ENCODE assay signal across 8 cellular contexts in genomic region chr22:31628969-31629723, GRCh38. TPM values are rescaled to one million over a fixed set of nuclear protein-coding genes. Genes with fewer than 3 reads are reported as not detected.
DNase-seq lines count a peak whose midpoint lies in the region; ATAC-seq, FAIRE-seq and TF ChIP-seq lines count a peak whose summit lies in the region.

No MANE protein-coding gene starts in this region.

- H3K27me3 Mint-ChIP-seq in activated naive CD8-positive, alpha-beta T cell treated with anti-CD3 and anti-CD28 coated beads, Interleukin-2, amount 10 ng/mL, durations not matched to agents 7 days and 5 days = no peaks in the 10 kb centered on the region

- peak; percentile 50 for FAIRE-seq in GM12892 (lab: Jason Lieb, UNC)

- peak; percentile 18 for DNase-seq in GM12892 (ENCODE audit: insufficient read length)
- peak; percentile 61 for DNase-seq in activated naive CD8-positive, alpha-beta T cell treated with anti-CD3 and anti-CD28 coated beads, Interleukin-2, amount 10 ng/mL, durations not matched to agents 7 days and 5 days
- no peak for DNase-seq in lung (ENCODE audit: low spot score)
- DNase-seq in ACHN = no peak
- no peak for DNase-seq in thyroid gland

- H3K9me3 ChIP-seq in lung (ENCODE audit: control insufficient read depth in 2 of 2, insufficient read depth in 1 of 2, low read length in 1 of 2) = no peaks in the 10 kb centered on the region
- H3K9me3 ChIP-seq in thyroid gland = no peaks in the 10 kb centered on the region

- ATAC-seq in activated naive CD8-positive, alpha-beta T cell treated with anti-CD3 and anti-CD28 coated beads, Interleukin-2, amount 10 ng/mL, durations not matched to agents 7 days and 5 days (ENCODE audit: low read depth) = no peak
- no peak for ATAC-seq in lung (ENCODE audit: insufficient read depth, low FRiP score)
- ATAC-seq in HG03095 (IDR thresholded peaks at IDR 0.05; ENCODE audit: unreplicated experiment) = no peak
- no peak for ATAC-seq in HG02973 (IDR thresholded peaks at IDR 0.05; ENCODE audit: unreplicated experiment)

- H3K27ac ChIP-seq in 22Rv1 (peak overlapping the region; percentile 70), lung (ENCODE audit: low read depth in 1 of 2, low read length in 1 of 2) (peak overlapping the region in 1 of 2 donors; percentile 94), thyroid gland (peak overlapping the region in 1 of 3 donors; percentile 93)

- H3K9me3 Mint-ChIP-seq in activated naive CD8-positive, alpha-beta T cell treated with anti-CD3 and anti-CD28 coated beads, Interleukin-2, amount 10 ng/mL, durations not matched to agents 7 days and 5 days = no peaks in the 10 kb centered on the region

- H3K4me1 ChIP-seq in lung (ENCODE audit: control insufficient read depth in 2 of 2, insufficient read depth in 2 of 2, low read length in 2 of 2) = peaks cover 4 to 43% of the 10 kb centered on the region in 2 donors
- H3K4me1 ChIP-seq in thyroid gland = peaks cover 42 to 56% of the 10 kb centered on the region in 2 donors

- in situ Hi-C loops in ACHN (cut with HindIII; ENCODE audit: low pct_ligation_motif_present, low pct_unique_long_range_greater_than_20kb, low sequenced_read_pairs) = no loop called here

- intact Hi-C loops in thyroid gland (cut with DNase I) = loop anchor here (10.0 kb wide), 1 partner anchor 184 kb away; no protein-coding TSS in a partner anchor

- TF ChIP-seq POLR2A in GM12892 (IDR thresholded peaks at IDR 0.05; ENCODE audit: low read depth, low read length) (no peak), thyroid gland (IDR thresholded peaks at IDR 0.05) (no peak)

- H3K4me1 Mint-ChIP-seq in activated naive CD8-positive, alpha-beta T cell treated with anti-CD3 and anti-CD28 coated beads, Interleukin-2, amount 10 ng/mL, durations not matched to agents 7 days and 5 days = peaks cover 30% of the 10 kb centered on the region

- POLR2A ChIA-PET in activated naive CD8-positive, alpha-beta T cell treated with anti-CD3 and anti-CD28 coated beads, Interleukin-2, amount 10 ng/mL, durations not matched to agents 7 days and 5 days (lab: Charles Lee) = interaction anchor here (1.4 to 3.6 kb wide), 5 partner anchors 8 to 282 kb away, joined by 4 to 17 read pairs (median 9); partner anchors contain the start of gene PATZ1

- peaks cover 5% of the 10 kb centered on the region for H3K36me3 Mint-ChIP-seq in activated naive CD8-positive, alpha-beta T cell treated with anti-CD3 and anti-CD28 coated beads, Interleukin-2, amount 10 ng/mL, durations not matched to agents 7 days and 5 days

- H3K4me3 ChIP-seq in lung (peak overlapping the region; percentile 70), thyroid gland (replicated peaks in 1 of 3) (no peak overlapping the region)

- H3K27me3 ChIP-seq in lung (ENCODE audit: control insufficient read depth, insufficient read depth) (no peaks in the 10 kb centered on the region), thyroid gland (no peaks in the 10 kb centered on the region)

- WGBS in lung, 2 donors = 87 to 89% methylated on average over 17 of the region's 17 CpGs
- 87 to 89% methylated on average over 17 of the region's 17 CpGs for WGBS in thyroid gland, 2 donors

- TF ChIP-seq CTCF in 22Rv1 (IDR thresholded peaks at IDR 0.05) (no peak; the same call in 1 of the 2 replicates), lung (IDR thresholded peaks at IDR 0.05; ENCODE audit: control extremely low read depth, extremely low read depth) (no peak), thyroid gland (IDR thresholded peaks at IDR 0.05) (no peak)

- peak overlapping the region; percentile 77 for H3K27ac Mint-ChIP-seq in activated naive CD8-positive, alpha-beta T cell treated with anti-CD3 and anti-CD28 coated beads, Interleukin-2, amount 10 ng/mL, durations not matched to agents 7 days and 5 days

- H3K36me3 ChIP-seq in lung (ENCODE audit: control insufficient read depth in 2 of 2, insufficient read depth in 2 of 2, low read length in 2 of 2) (peaks cover 0 to 6% of the 10 kb centered on the region in 2 donors), thyroid gland (no peaks in the 10 kb centered on the region)

- peak overlapping the region; percentile 84 for H3K4me3 Mint-ChIP-seq in activated naive CD8-positive, alpha-beta T cell treated with anti-CD3 and anti-CD28 coated beads, Interleukin-2, amount 10 ng/mL, durations not matched to agents 7 days and 5 days

RNA-seq across cellular contexts. Expression of gene PISD, which starts 32.9 kb away (rescaled TPM):
- 30.4 TPM for polyA plus RNA-seq in GM12892 (2012; ENCODE audit: missing spikeins)
- 10 to 100 TPM; 25.4 to 26.1 TPM for total RNA-seq in activated naive CD8-positive, alpha-beta T cell treated with anti-CD3 and anti-CD28 coated beads, Interleukin-2, amount 10 ng/mL, durations not matched to agents 7 days and 5 days
- total RNA-seq in lung = 10 to 100 TPM; 25.7 to 94.6 TPM
- 10 to 100 TPM; 35.2 to 58.4 TPM for polyA plus RNA-seq in lung
- 10 to 100 TPM; 34.5 to 59.0 (median 42.5) TPM for total RNA-seq in thyroid gland

Comparison
In these comparisons a context has a peak if more than half of its experiments do, and no peak if none do; other contexts are left out.
1. DNase-seq: peak in GM12892 (single experiment) and activated naive CD8-positive, alpha-beta T cell treated with anti-CD3 and anti-CD28 coated beads, Interleukin-2, amount 10 ng/mL, durations not matched to agents 7 days and 5 days (single experiment); none in lung (single experiment), ACHN (single experiment) and thyroid gland (0 of 2).